ENCODE assay signal across 8 cellular contexts in genomic region chr9:20356392-20357206, GRCh38.
DNase-seq lines count a peak whose midpoint lies in the region; ATAC-seq and TF ChIP-seq lines count a peak whose summit lies in the region.

No MANE protein-coding gene starts in this region.

- H3K27me3 ChIP-seq in H7 (ENCODE audit: control insufficient read depth, insufficient read depth, low read length): no peaks in the 10 kb centered on the region
- H3K27me3 ChIP-seq in right lobe of liver: no peaks in the 10 kb centered on the region

- no peaks in the 10 kb centered on the region for H3K9me3 Mint-ChIP-seq in activated CD4-positive, alpha-beta T cell treated with anti-CD3 and anti-CD28 coated beads for 36 hours (ENCODE audit: low read depth)

- CTCF ChIA-PET in activated CD4-positive, alpha-beta T cell treated with anti-CD3 and anti-CD28 coated beads for 36 hours (lab: Charles Lee): interaction anchor here (0.6 to 1.9 kb wide), 13 partner anchors 9 to 773 kb away, joined by 3 to 13 read pairs (median 4); partner anchors contain the start of gene MLLT3

- intact Hi-C loops in activated CD4-positive, alpha-beta T cell treated with anti-CD3 and anti-CD28 coated beads for 36 hours (cut with DNase I, micrococcal nuclease): loop anchor here (1.0 to 5.0 kb wide), 10 partner anchors 26 to 754 kb away; partner anchors contain the start of gene FOCAD (in 1 of the 2)
- intact Hi-C loops in right lobe of liver (cut with DNase I): no loop called here

- H3K27ac ChIP-seq in right lobe of liver: no peak overlapping the region

- H3K4me1 Mint-ChIP-seq in activated CD4-positive, alpha-beta T cell treated with anti-CD3 and anti-CD28 coated beads for 36 hours: peaks cover 62% of the 10 kb centered on the region

- peak; percentile 52 to 77 (median 70) for TF ChIP-seq CTCF in right lobe of liver (IDR thresholded peaks at IDR 0.05)

- POLR2A ChIA-PET in activated CD4-positive, alpha-beta T cell treated with anti-CD3 and anti-CD28 coated beads for 36 hours (lab: Charles Lee): interaction anchor here (1.9 kb wide), 1 partner anchor 266 kb away, joined by 4 read pairs; the partner anchor contains the start of gene MLLT3

- H3K27me3 Mint-ChIP-seq in activated CD4-positive, alpha-beta T cell treated with anti-CD3 and anti-CD28 coated beads for 36 hours: no peaks in the 10 kb centered on the region

- peaks cover 0 to 3% (median 0%) of the 10 kb centered on the region in 4 donors for H3K4me1 ChIP-seq in right lobe of liver

- H3K36me3 Mint-ChIP-seq in activated CD4-positive, alpha-beta T cell treated with anti-CD3 and anti-CD28 coated beads for 36 hours (ENCODE audit: low read depth): peaks cover 34% of the 10 kb centered on the region

- H3K36me3 ChIP-seq in H7 (replicated peaks; ENCODE audit: control insufficient read depth, insufficient read depth, low read length): no peaks in the 10 kb centered on the region
- H3K36me3 ChIP-seq in right lobe of liver: no peaks in the 10 kb centered on the region

- H3K4me3 Mint-ChIP-seq in activated CD4-positive, alpha-beta T cell treated with anti-CD3 and anti-CD28 coated beads for 36 hours: no peak overlapping the region

- no peak overlapping the region for H3K4me3 ChIP-seq in H7 (ENCODE audit: insufficient read depth, low read depth, low read length)
- H3K4me3 ChIP-seq in right lobe of liver: peak overlapping the region in 1 of 3 donors; percentile 10

- DNase-seq in DMS53 treated with DMSO at 0.1 percent for 48 hours (lab: John Stamatoyannopoulos, UW; ENCODE audit: unreplicated experiment) (peak; percentile 30), H7 (peak; percentile 70), NCI-H2081 treated with DMSO at 0.1 percent for 48 hours (lab: John Stamatoyannopoulos, UW) (peak; percentile 39), ecto neural progenitor cell (ENCODE audit: low spot score) (peak; percentile 80), right lobe of liver (peak; percentile 44 to 67 (median 63))
- DNase-seq in activated CD4-positive, alpha-beta T cell treated with anti-CD3 and anti-CD28 coated beads for 36 hours: peak; percentile 76
- peak; percentile 14 to 36 for DNase-seq in stimulated activated CD4-positive, alpha-beta T cell treated with anti-CD3 and anti-CD28 coated beads, Interleukin-4, amount 100 ng/mL, for 48 hours (ENCODE audit: low read depth in 2 of 2)

- ATAC-seq in activated CD4-positive, alpha-beta T cell treated with anti-CD3 and anti-CD28 coated beads for 36 hours: peak; percentile 34
- peak; percentile 95 to 97 (median 96) for ATAC-seq in right lobe of liver
- no peak for ATAC-seq in GM19467 (IDR thresholded peaks at IDR 0.05; ENCODE audit: unreplicated experiment)

- 12% methylated on average over 9 of the region's 10 CpGs for WGBS in right lobe of liver (ENCODE audit: insufficient coverage, low coverage, low lambda C conversion rate, missing lambda C conversion rate)

- peak overlapping the region; percentile 0 for H3K27ac Mint-ChIP-seq in activated CD4-positive, alpha-beta T cell treated with anti-CD3 and anti-CD28 coated beads for 36 hours

- TF ChIP-seq POLR2A in right lobe of liver (IDR thresholded peaks at IDR 0.05): no peak

- no peaks in the 10 kb centered on the region for H3K9me3 ChIP-seq in right lobe of liver

Comparison
In these comparisons a context has a peak if more than half of its experiments do, and no peak if none do; other contexts are left out.
1. DNase-seq: peak in every context shown above with its lines; median percentile 80 in ecto neural progenitor cell; 76 in activated CD4-positive, alpha-beta T cell treated with anti-CD3 and anti-CD28 coated beads for 36 hours; 70 in H7; 63 in right lobe of liver; 39 in NCI-H2081 treated with DMSO at 0.1 percent for 48 hours; 30 in DMS53 treated with DMSO at 0.1 percent for 48 hours; 25 in stimulated activated CD4-positive, alpha-beta T cell treated with anti-CD3 and anti-CD28 coated beads, Interleukin-4, amount 100 ng/mL, for 48 hours.
2. intact Hi-C loops: an anchor here in activated CD4-positive, alpha-beta T cell treated with anti-CD3 and anti-CD28 coated beads for 36 hours (1.0 to 5.0 kb wide); none called in right lobe of liver.